14 cellular contexts compared by ENCODE assay signal in genomic region chr9:86494644-86495081, GRCh38.
DNase-seq lines count a peak whose midpoint lies in the region; ATAC-seq, FAIRE-seq and TF ChIP-seq lines count a peak whose summit lies in the region.
"Had no signal": no experiment of that assay in that cellular context is flagged by ENCODE, and none has a peak within 500 bp of the region (broad histone marks: within the 10 kb centered on the region; RNA-seq: fewer than 3 reads in every experiment).

No MANE protein-coding gene starts in this region.

- no peak overlapping the region for H3K23ac ChIP-seq in mesenchymal stem cell (ENCODE audit: low read length in 2 of 2)

- no peaks in the 10 kb centered on the region for H3K9me3 ChIP-seq in mesenchymal stem cell (ENCODE audit: control insufficient read depth, low read length)
- H3K9me3 ChIP-seq in spleen, result no peaks in the 10 kb centered on the region
- H3K9me3 ChIP-seq in vagina, result no peaks in the 10 kb centered on the region

- no peak overlapping the region for H2AK5ac ChIP-seq in mesenchymal stem cell (ENCODE audit: low read length, severe bottlenecking)

- H3K4me1 ChIP-seq in mesenchymal stem cell (ENCODE audit: control insufficient read depth, insufficient read depth, low read depth, low read length), result peaks cover 1% of the 10 kb centered on the region
- no peaks in the 10 kb centered on the region for H3K4me1 ChIP-seq in spleen
- peaks cover 8% of the 10 kb centered on the region for H3K4me1 ChIP-seq in vagina

- H3K14ac ChIP-seq in mesenchymal stem cell (ENCODE audit: low read length in 2 of 2), result no peak overlapping the region

- ATAC-seq in HG02759 (IDR thresholded peaks at IDR 0.05; ENCODE audit: unreplicated experiment), result no peak

- peak; percentile 81 for DNase-seq in AG10803 (ENCODE audit: low read depth)
- peak; percentile 17 for DNase-seq in HTR-8/SVneo (ENCODE audit: insufficient read length, low spot score)
- DNase-seq in epithelial cell of prostate (ENCODE audit: low read depth, low spot score), result peak; percentile 85
- DNase-seq in mesenchymal stem cell, result peak; percentile 53
- no peak for DNase-seq in COLO829 (ENCODE audit: low spot score)
- DNase-seq in spleen, result no peak
- no peak for DNase-seq in vagina (ENCODE audit: extremely low spot score in 2 of 2)
- DNase-seq: activated gamma-delta T cell; C1 segment of cervical spinal cord; caudate nucleus; DMS79; NCI-H2029; stimulated activated CD4-positive, alpha-beta T cell treated with anti-CD3 and anti-CD28 coated beads, Interleukin-2, amount 100 ng/mL, for 24 hours had no signal

- TF ChIP-seq CTCF in AG10803 (conservative IDR thresholded peaks at IDR 0.05; ENCODE audit: low read length) (no peak), spleen (IDR thresholded peaks at IDR 0.05 in 8 of 11, conservative IDR thresholded peaks at IDR 0.05 in 3 of 11) (no peak), vagina (IDR thresholded peaks at IDR 0.05) (no peak)

- no peaks in the 10 kb centered on the region for H3K79me1 ChIP-seq in mesenchymal stem cell (replicated peaks; ENCODE audit: low read length, poor library complexity, severe bottlenecking)

- TF ChIP-seq POLR2A in spleen (IDR thresholded peaks at IDR 0.05), result no peak
- no peak for TF ChIP-seq POLR2A in vagina (IDR thresholded peaks at IDR 0.05)

- H3K27me3 ChIP-seq in mesenchymal stem cell (ENCODE audit: control insufficient read depth in 1 of 2, insufficient read depth in 1 of 2, low read length in 2 of 2) (no peaks in the 10 kb centered on the region), spleen (replicated peaks in 1 of 7) (no peaks in the 10 kb centered on the region), vagina (no peaks in the 10 kb centered on the region)

- H2BK15ac ChIP-seq in mesenchymal stem cell (ENCODE audit: low read depth, poor library complexity, severe bottlenecking), result no peak overlapping the region

- H2BK12ac ChIP-seq in mesenchymal stem cell (ENCODE audit: low read length in 2 of 2), result no peak overlapping the region

- no peak overlapping the region for H2BK120ac ChIP-seq in mesenchymal stem cell (ENCODE audit: low read depth, low read length)

- H3K4me2 ChIP-seq in mesenchymal stem cell (ENCODE audit: low read length, poor library complexity, severe bottlenecking), result no peak overlapping the region

- intact Hi-C loops in spleen (cut with DNase I; ENCODE audit: low total_unique reads) (no loop called here), vagina (cut with DNase I) (no loop called here)

- H4K91ac ChIP-seq in mesenchymal stem cell (ENCODE audit: low read length), result no peak overlapping the region

- no peak overlapping the region for H2BK5ac ChIP-seq in mesenchymal stem cell (ENCODE audit: low read depth, low read length, poor library complexity, severe bottlenecking)

- no peak overlapping the region for H3K4me3 ChIP-seq in AG10803 (ENCODE audit: low read length)
- no peak overlapping the region for H3K4me3 ChIP-seq in mesenchymal stem cell (ENCODE audit: insufficient read depth in 1 of 2, low read depth in 1 of 2, low read length in 2 of 2)
- H3K4me3 ChIP-seq in spleen, result no peak overlapping the region
- H3K4me3 ChIP-seq in vagina, result no peak overlapping the region

- no peak overlapping the region for H3K4ac ChIP-seq in mesenchymal stem cell (ENCODE audit: low read depth in 1 of 2, low read length in 2 of 2)

- H3K27ac ChIP-seq in epithelial cell of prostate (peak overlapping the region; percentile 28), mesenchymal stem cell (ENCODE audit: low read length, poor library complexity, severe bottlenecking) (no peak overlapping the region), spleen (no peak overlapping the region), vagina (no peak overlapping the region)

- H3K36me3 ChIP-seq in mesenchymal stem cell (ENCODE audit: control insufficient read depth in 1 of 2, insufficient read depth in 2 of 2, low read depth in 1 of 2, low read length in 2 of 2) (no peaks in the 10 kb centered on the region), spleen (no peaks in the 10 kb centered on the region), vagina (no peaks in the 10 kb centered on the region)

- H4K8ac ChIP-seq in mesenchymal stem cell (ENCODE audit: low read length), result no peak overlapping the region

- FAIRE-seq in HTR-8/SVneo (lab: Jason Lieb, UNC), result no peak

- peak overlapping the region; percentile 25 for H3K9ac ChIP-seq in mesenchymal stem cell (ENCODE audit: low read length)

- 72% methylated on average over 5 of the region's 5 CpGs for WGBS in mesenchymal stem cell
- 31 to 47% (median 40%) methylated on average over 5 of the region's 5 CpGs for WGBS in spleen, 5 donors

- no peak overlapping the region for H2AFZ ChIP-seq in mesenchymal stem cell (ENCODE audit: low read depth, low read length)

- no peak overlapping the region for H3K18ac ChIP-seq in mesenchymal stem cell (ENCODE audit: low read depth in 1 of 2, low read length in 2 of 2)

Comparison
In these comparisons a context has a peak if more than half of its experiments do, and no peak if none do; other contexts are left out.
1. DNase-seq: peak in AG10803 (single experiment), HTR-8/SVneo (single experiment), epithelial cell of prostate (single experiment) and mesenchymal stem cell (single experiment); none in COLO829 (single experiment), spleen (single experiment) and vagina (0 of 2).